8 cellular contexts compared by ENCODE assay signal in the genomic region with DNA sequence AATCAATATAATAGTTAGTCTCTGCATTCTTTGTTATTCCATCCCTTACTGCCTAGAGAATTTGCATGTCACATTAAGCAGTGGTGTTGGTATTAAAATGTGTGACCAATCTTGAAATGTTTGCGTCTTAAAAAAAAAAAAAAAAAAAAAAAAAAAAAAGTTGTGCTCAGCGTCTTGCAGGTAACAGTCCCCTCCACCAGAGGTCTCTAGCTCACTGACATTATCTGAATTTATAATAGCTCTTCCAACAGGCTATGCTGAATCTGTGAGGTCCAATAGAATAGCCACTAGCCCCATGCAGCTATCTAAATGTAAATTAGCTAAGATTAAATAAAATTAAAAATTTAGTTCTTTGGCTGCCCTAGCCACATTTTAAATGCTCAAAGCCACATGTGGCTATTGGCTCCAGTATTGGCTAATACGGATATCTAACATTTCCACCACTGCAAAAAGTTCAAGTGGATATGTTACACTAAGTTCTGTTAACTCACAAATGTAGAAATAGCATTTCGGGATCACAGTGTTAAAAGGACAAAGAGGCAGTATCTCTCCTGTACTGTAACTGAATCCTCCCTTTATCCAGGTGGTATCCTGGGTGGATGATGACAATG. TPM values are rescaled to one million over a fixed set of nuclear protein-coding genes. Genes with fewer than 3 reads are reported as not detected.
A peak's percentile ranks its signal among the peaks of the same experiment; 100 is the strongest.
DNase-seq lines count a peak whose midpoint lies in the region; ATAC-seq, FAIRE-seq and TF ChIP-seq lines count a peak whose summit lies in the region.

No MANE protein-coding gene starts in this region.

- WGBS in endodermal cell (ENCODE audit: insufficient coverage in 1 of 2, insufficient read length in 1 of 2), 2 experiments: 43% methylated on average over 4 of the region's 4 CpGs; no CpG with 5 or more reads in 1 of the 2 experiments

- H3K27ac ChIP-seq in Karpas-422 (ENCODE audit: low read length) (no peak overlapping the region), OCI-LY3 (ENCODE audit: low read length) (no peak overlapping the region), endodermal cell (ENCODE audit: low read depth, low read length) (no peak overlapping the region), neural cell (ENCODE audit: low read length) (no peak overlapping the region)

- H3K4me2 ChIP-seq in Karpas-422 (ENCODE audit: low read depth, low read length, poor library complexity, severe bottlenecking): no peak overlapping the region
- H3K4me2 ChIP-seq in OCI-LY3 (ENCODE audit: low read length): peak overlapping the region; percentile 15; the same call in 1 of the 2 replicates
- no peak overlapping the region for H3K4me2 ChIP-seq in neural cell (ENCODE audit: low read length)

- POLR2A ChIA-PET in AG04449 (lab: Yijun Ruan, JAX): no interaction called here

- peak; percentile 61 for TF ChIP-seq CTCF in AG04449 (IDR thresholded peaks at IDR 0.05; ENCODE audit: insufficient read depth, low read length, missing control alignments)
- peak; percentile 60 for TF ChIP-seq CTCF in OCI-LY3 (IDR thresholded peaks at IDR 0.05; ENCODE audit: low read depth, low read length)
- peak; percentile 82 for TF ChIP-seq CTCF in endodermal cell (conservative IDR thresholded peaks at IDR 0.05)
- TF ChIP-seq CTCF in neural cell (IDR thresholded peaks at IDR 0.05; ENCODE audit: poor library complexity, severe bottlenecking): peak; percentile 58

- TF ChIP-seq POLR2A in GM12891 (IDR thresholded peaks at IDR 0.05; ENCODE audit: low read depth, low read length): no peak

- TF ChIP-seq RAD21 in neural cell (conservative IDR thresholded peaks at IDR 0.05): peak; percentile 31

- no peaks in the 10 kb centered on the region for H3F3A ChIP-seq in neural cell (ENCODE audit: insufficient read depth, low read length, poor library complexity, severe bottlenecking)

- no peaks in the 10 kb centered on the region for H3K36me3 ChIP-seq in Karpas-422 (ENCODE audit: insufficient read depth, low read length)
- H3K36me3 ChIP-seq in OCI-LY3 (replicated peaks; ENCODE audit: low read depth, low read length): no peaks in the 10 kb centered on the region
- H3K36me3 ChIP-seq in endodermal cell (ENCODE audit: control insufficient read depth, insufficient read depth, low read length): no peaks in the 10 kb centered on the region
- H3K36me3 ChIP-seq in neural cell (ENCODE audit: insufficient read depth, low read length): no peaks in the 10 kb centered on the region

- no peak overlapping the region for H3K4me3 ChIP-seq in AG04449 (ENCODE audit: low read depth, low read length)
- H3K4me3 ChIP-seq in Karpas-422 (ENCODE audit: low read length): no peak overlapping the region
- H3K4me3 ChIP-seq in OCI-LY3 (ENCODE audit: low read length): no peak overlapping the region
- H3K4me3 ChIP-seq in endodermal cell (ENCODE audit: low read length): no peak overlapping the region
- H3K4me3 ChIP-seq in neural cell (ENCODE audit: low read length): no peak overlapping the region

- TF ChIP-seq EP300 in neural cell (conservative IDR thresholded peaks at IDR 0.05; ENCODE audit: poor library complexity, severe bottlenecking): no peak

- peaks cover 28% of the 10 kb centered on the region for H3K27me3 Mint-ChIP-seq in endodermal cell (ENCODE audit: insufficient read depth)

- no peak for FAIRE-seq in GM12891 (lab: Jason Lieb, UNC)

- H3K27me3 ChIP-seq in Karpas-422 (ENCODE audit: low read length): no peaks in the 10 kb centered on the region
- no peaks in the 10 kb centered on the region for H3K27me3 ChIP-seq in OCI-LY3 (ENCODE audit: low read depth, low read length)
- peaks cover 66% of the 10 kb centered on the region for H3K27me3 ChIP-seq in endodermal cell (ENCODE audit: control insufficient read depth, insufficient read depth, low read length, poor library complexity, severe bottlenecking)
- no peaks in the 10 kb centered on the region for H3K27me3 ChIP-seq in neural cell (ENCODE audit: insufficient read depth, low read depth, low read length)

- H2AFZ ChIP-seq in Karpas-422 (ENCODE audit: low read length) (no peak overlapping the region), OCI-LY3 (ENCODE audit: low read depth, low read length) (peak overlapping the region; percentile 26; the same call in 1 of the 2 replicates), neural cell (ENCODE audit: low read depth, low read length) (no peak overlapping the region)

- no peak overlapping the region for H3K4me3 Mint-ChIP-seq in endodermal cell

- no peak overlapping the region for H3K27ac Mint-ChIP-seq in endodermal cell

- H3K9ac ChIP-seq in Karpas-422 (ENCODE audit: low read length): no peak overlapping the region
- no peak overlapping the region for H3K9ac ChIP-seq in OCI-LY3 (ENCODE audit: low read length)
- H3K9ac ChIP-seq in endodermal cell (ENCODE audit: extremely low read depth, low read length, poor library complexity, severe bottlenecking): no peak overlapping the region
- H3K9ac ChIP-seq in neural cell (ENCODE audit: low read length): no peak overlapping the region

- no peaks in the 10 kb centered on the region for H3K9me3 ChIP-seq in Karpas-422 (ENCODE audit: low read length)
- no peaks in the 10 kb centered on the region for H3K9me3 ChIP-seq in OCI-LY3 (ENCODE audit: insufficient read depth, low read length)
- H3K9me3 ChIP-seq in endodermal cell (ENCODE audit: control insufficient read depth, low read length): no peaks in the 10 kb centered on the region
- H3K9me3 ChIP-seq in neural cell (ENCODE audit: low read length): no peaks in the 10 kb centered on the region

- no peaks in the 10 kb centered on the region for H4K20me1 ChIP-seq in Karpas-422 (ENCODE audit: insufficient read depth, low read depth, low read length)
- H4K20me1 ChIP-seq in OCI-LY3 (ENCODE audit: insufficient read depth, low read length): no peaks in the 10 kb centered on the region
- no peaks in the 10 kb centered on the region for H4K20me1 ChIP-seq in neural cell (ENCODE audit: insufficient read depth)

- peaks cover 3% of the 10 kb centered on the region for H3K4me1 Mint-ChIP-seq in endodermal cell

- H3K4me1 ChIP-seq in Karpas-422 (ENCODE audit: low read length): peaks cover 22% of the 10 kb centered on the region
- H3K4me1 ChIP-seq in OCI-LY3 (ENCODE audit: low read length): peaks cover 15% of the 10 kb centered on the region; the same call in 1 of the 2 replicates
- H3K4me1 ChIP-seq in endodermal cell (ENCODE audit: control insufficient read depth, insufficient read depth, low read length): no peaks in the 10 kb centered on the region

- ATAC-seq in GM21717 (IDR thresholded peaks at IDR 0.05; ENCODE audit: unreplicated experiment): no peak
- no peak for ATAC-seq in HG03039 (IDR thresholded peaks at IDR 0.05; ENCODE audit: unreplicated experiment)

- no peaks in the 10 kb centered on the region for H3K36me3 Mint-ChIP-seq in endodermal cell (ENCODE audit: low read depth)

- H3K9me3 Mint-ChIP-seq in endodermal cell: no peaks in the 10 kb centered on the region

- H3K9me2 ChIP-seq in Karpas-422 (replicated peaks; ENCODE audit: insufficient read depth, low read length) (no peaks in the 10 kb centered on the region), neural cell (ENCODE audit: insufficient read depth, low read length) (no peaks in the 10 kb centered on the region)

- CTCF ChIA-PET in AG04449 (lab: Yijun Ruan, JAX): interaction anchor here (0.7 to 6.1 kb wide), 40 partner anchors 8 to 693 kb away, joined by 3 to 160 read pairs (median 4); no protein-coding TSS in a partner anchor

- H3K79me2 ChIP-seq in Karpas-422 (ENCODE audit: low read length) (no peaks in the 10 kb centered on the region), OCI-LY3 (ENCODE audit: low read length) (no peaks in the 10 kb centered on the region), neural cell (replicated peaks; ENCODE audit: insufficient read depth, low read length) (no peaks in the 10 kb centered on the region)

- DNase-seq in AG04449 (ENCODE audit: low read depth, low spot score) (peak; percentile 2), GM12891 (ENCODE audit: insufficient read length, low spot score) (peak; percentile 9), Karpas-422 (peak; percentile 90), endodermal cell (peak; percentile 54)

TF ChIP-seq in GM12891, 5 proteins besides CTCF, POLR2A, EP300 and RAD21:
- TF ChIP-seq SPI1 (IDR thresholded peaks at IDR 0.05; ENCODE audit: low read depth, low read length) (no peak), TAF1 (IDR thresholded peaks at IDR 0.05; ENCODE audit: low read depth, low read length) (no peak), POU2F2 (IDR thresholded peaks at IDR 0.05; ENCODE audit: low read depth, low read length) (no peak), POLR2AphosphoS5 (IDR thresholded peaks at IDR 0.05; ENCODE audit: low read depth, low read length) (no peak), PAX5 (IDR thresholded peaks at IDR 0.05; ENCODE audit: insufficient read depth, low read length, severe bottlenecking) (no peak)

TF ChIP-seq in neural cell, 6 proteins besides CTCF, POLR2A, EP300 and RAD21:
- TF ChIP-seq SMC3 (conservative IDR thresholded peaks at IDR 0.05; ENCODE audit: poor library complexity) (peak; percentile 64), EZH2 (IDR thresholded peaks at IDR 0.05; ENCODE audit: borderline replicate concordance, insufficient read depth, low read length, poor library complexity, severe bottlenecking) (no peak)
TF ChIP-seq in neural cell: peak in this region for 1.

RNA-seq across cellular contexts. Expression of a gene that starts 28.7 kb away (rescaled TPM):
- polyA plus RNA-seq in GM12891 (2012; ENCODE audit: low read depth, missing spikeins): not detected
- total RNA-seq in Karpas-422 (2014; rRNA removed; shearing (Covaris generic); ENCODE audit: low replicate concordance): not detected in 2 replicates
- total RNA-seq in endodermal cell: under 1 TPM in 1 of 2 donors, not detected in 1; 0.77 TPM
- 0.18 TPM for polyA plus RNA-seq in endodermal cell (2013, experiment 1 of 2)
- polyA plus RNA-seq in endodermal cell (2013, experiment 2 of 2): not detected
- polyA plus RNA-seq in neural cell: not detected in 2 replicates
- not detected in 2 replicates for polyA minus RNA-seq in neural cell

RNA-seq across cellular contexts. Expression of a gene that starts 33.7 kb away (rescaled TPM):
- polyA plus RNA-seq in GM12891 (2012; ENCODE audit: low read depth, missing spikeins): not detected
- total RNA-seq in Karpas-422 (2014; rRNA removed; shearing (Covaris generic); ENCODE audit: low replicate concordance): not detected in 2 replicates
- under 1 TPM; 0.31 to 0.62 TPM for total RNA-seq in endodermal cell
- 0.25 TPM for polyA plus RNA-seq in endodermal cell (2013, experiment 1 of 2)
- 0.12 TPM for polyA plus RNA-seq in endodermal cell (2013, experiment 2 of 2)
- 1.5 and 5.0 TPM in 2 replicates for polyA plus RNA-seq in neural cell
- 1.5 and 1.7 TPM in 2 replicates for polyA minus RNA-seq in neural cell

Comparison
In these comparisons a context has a peak if more than half of its experiments do, and no peak if none do; other contexts are left out.
1. DNase-seq: peak in every context shown above with its lines; median percentile 90 in Karpas-422; 54 in endodermal cell; 9 in GM12891; 2 in AG04449.